ENCODE assay signal across 8 cellular contexts in genomic region chr20:2652724-2653510, GRCh38. TPM values are rescaled to one million over a fixed set of nuclear protein-coding genes. Genes with fewer than 3 reads are reported as not detected.
A peak's percentile ranks its signal among the peaks of the same experiment; 100 is the strongest.
DNase-seq lines count a peak whose midpoint lies in the region; ATAC-seq and TF ChIP-seq lines count a peak whose summit lies in the region.

No MANE protein-coding gene starts in this region.

- peaks cover 52% of the 10 kb centered on the region for H3K36me3 Mint-ChIP-seq in activated CD4-positive, alpha-beta T cell treated with anti-CD3 and anti-CD28 coated beads, Interleukin-2, amount 10 ng/mL, durations not matched to agents 24 days and 14 days (ENCODE audit: low read depth)
- peaks cover 41% of the 10 kb centered on the region for H3K36me3 Mint-ChIP-seq in nephron progenitor cell (ENCODE audit: low read depth)

- peak overlapping the region; percentile 94 for H3K4me3 Mint-ChIP-seq in activated CD4-positive, alpha-beta T cell treated with anti-CD3 and anti-CD28 coated beads, Interleukin-2, amount 10 ng/mL, durations not matched to agents 24 days and 14 days
- peak overlapping the region; percentile 89 for H3K4me3 Mint-ChIP-seq in nephron progenitor cell

- H3K4me1 ChIP-seq in HUES6 (ENCODE audit: control insufficient read depth, insufficient read depth, low read length) (0 out of 2 replicates have a peak, but pooled peaks cover 4% of the 10 kb centered on the region), aorta (ENCODE audit: control insufficient read depth in 1 of 2, insufficient read depth in 2 of 2, low read length in 2 of 2) (no peaks in the 10 kb centered on the region)

- peak overlapping the region; percentile 89 for H3K27ac Mint-ChIP-seq in activated CD4-positive, alpha-beta T cell treated with anti-CD3 and anti-CD28 coated beads, Interleukin-2, amount 10 ng/mL, durations not matched to agents 24 days and 14 days
- H3K27ac Mint-ChIP-seq in nephron progenitor cell: peak overlapping the region; percentile 85

- no peaks in the 10 kb centered on the region for H3K9me3 ChIP-seq in HUES6 (ENCODE audit: control insufficient read depth, insufficient read depth, low read depth, low read length)
- no peaks in the 10 kb centered on the region for H3K9me3 ChIP-seq in aorta (ENCODE audit: control insufficient read depth, low read length)

- H3K9me3 Mint-ChIP-seq in activated CD4-positive, alpha-beta T cell treated with anti-CD3 and anti-CD28 coated beads, Interleukin-2, amount 10 ng/mL, durations not matched to agents 24 days and 14 days: no peaks in the 10 kb centered on the region
- H3K9me3 Mint-ChIP-seq in nephron progenitor cell: no peaks in the 10 kb centered on the region

- ATAC-seq in GM21515 (IDR thresholded peaks at IDR 0.05; ENCODE audit: unreplicated experiment) (peak; percentile 34), aorta (ENCODE audit: low FRiP score) (peak; percentile 83)

- TF ChIP-seq CTCF in fibroblast of pulmonary artery (IDR thresholded peaks at IDR 0.05; ENCODE audit: low read length, missing control alignments) (no peak), nephron progenitor cell (IDR thresholded peaks at IDR 0.05) (no peak)

- H3K27me3 Mint-ChIP-seq in activated CD4-positive, alpha-beta T cell treated with anti-CD3 and anti-CD28 coated beads, Interleukin-2, amount 10 ng/mL, durations not matched to agents 24 days and 14 days: no peaks in the 10 kb centered on the region
- no peaks in the 10 kb centered on the region for H3K27me3 Mint-ChIP-seq in nephron progenitor cell (ENCODE audit: low read depth, poor library complexity)

- intact Hi-C loops in activated CD4-positive, alpha-beta T cell treated with anti-CD3 and anti-CD28 coated beads, Interleukin-2, amount 10 ng/mL, durations not matched to agents 24 days and 14 days (cut with micrococcal nuclease): loop anchor here (1.0 to 5.0 kb wide), 7 partner anchors 11 to 219 kb away; partner anchors contain the start of genes IDH3B, PCED1A, PTPRA and SNRPB
- intact Hi-C loops in aorta (cut with DNase I): loop anchor here (1.0 to 10.0 kb wide), 4 partner anchors 11 to 1328 kb away; partner anchors contain the start of genes IDH3B (in 1 of the 2), SDCBP2 (in 1 of the 2) and SNRPB (in 1 of the 2)

- H3K4me3 ChIP-seq in GM08714 (ENCODE audit: low read length): peak overlapping the region; percentile 88
- peak overlapping the region; percentile 78 for H3K4me3 ChIP-seq in HUES6 (ENCODE audit: low read depth, low read length)
- H3K4me3 ChIP-seq in fibroblast of pulmonary artery (replicated peaks; ENCODE audit: low read depth, low read length): peak overlapping the region; percentile 97
- peak overlapping the region; percentile 20 to 60 for H3K4me3 ChIP-seq in aorta (ENCODE audit: low read length in 2 of 2)

- 0% methylated on average over 55 to 56 of the region's 56 CpGs for WGBS in aorta, 2 donors

- peak overlapping the region; percentile 98 for H3K27ac ChIP-seq in HUES6 (ENCODE audit: low read depth, low read length)
- peak overlapping the region in 1 of 2 donors; percentile 67 for H3K27ac ChIP-seq in aorta (ENCODE audit: low read depth in 1 of 2, low read length in 2 of 2)

- H3K9ac ChIP-seq in HUES6 (ENCODE audit: low read length): peak overlapping the region; percentile 96

- H3K27me3 ChIP-seq in HUES6 (ENCODE audit: control insufficient read depth, insufficient read depth, low read length) (no peaks in the 10 kb centered on the region), aorta (ENCODE audit: control insufficient read depth in 1 of 2, insufficient read depth in 2 of 2, low read length in 1 of 2) (peaks cover 0 to 2% of the 10 kb centered on the region in 2 donors)

- H3K36me3 ChIP-seq in HUES6 (ENCODE audit: control insufficient read depth, insufficient read depth, low read length) (peaks cover 50% of the 10 kb centered on the region), aorta (ENCODE audit: control insufficient read depth in 1 of 2, insufficient read depth in 2 of 2, low read length in 1 of 2) (peaks cover 0 to 9% of the 10 kb centered on the region in 2 donors)

- DNase-seq in activated CD4-positive, alpha-beta T cell treated with anti-CD3 and anti-CD28 coated beads, Interleukin-2, amount 10 ng/mL, durations not matched to agents 24 days and 14 days: peak; percentile 74
- DNase-seq in fibroblast of pulmonary artery (ENCODE audit: low read depth) (peak; percentile 7), nephron progenitor cell (no peak), aorta (peak in 1 of 2 donors; percentile 63), mucosa of gallbladder (ENCODE audit: low spot score) (no peak)

- peaks cover 32% of the 10 kb centered on the region for H3K4me1 Mint-ChIP-seq in activated CD4-positive, alpha-beta T cell treated with anti-CD3 and anti-CD28 coated beads, Interleukin-2, amount 10 ng/mL, durations not matched to agents 24 days and 14 days
- peaks cover 29% of the 10 kb centered on the region for H3K4me1 Mint-ChIP-seq in nephron progenitor cell

RNA-seq across cellular contexts. Expression of gene NOP56, which starts 0.5 kb away (rescaled TPM):
- 884 and 899 TPM in 2 replicates for total RNA-seq in activated CD4-positive, alpha-beta T cell treated with anti-CD3 and anti-CD28 coated beads, Interleukin-2, amount 10 ng/mL, durations not matched to agents 24 days and 14 days
- total RNA-seq in aorta (10 to 100 TPM; 81.6 to 88.3 TPM), mucosa of gallbladder (82.9 TPM)
- 100 to 1,000 TPM in 1 of 2 donors, 10 to 100 TPM in 1; 46.8 to 138 TPM for polyA plus RNA-seq in aorta

RNA-seq across cellular contexts. Expression of gene IDH3B, which starts 11.1 kb away (rescaled TPM):
- total RNA-seq in activated CD4-positive, alpha-beta T cell treated with anti-CD3 and anti-CD28 coated beads, Interleukin-2, amount 10 ng/mL, durations not matched to agents 24 days and 14 days: 121 and 127 TPM in 2 replicates
- total RNA-seq in aorta (10 to 100 TPM; 51.4 to 63.1 TPM), mucosa of gallbladder (81.0 TPM)
- polyA plus RNA-seq in aorta: 100 to 1,000 TPM in 1 of 2 donors, 10 to 100 TPM in 1; 55.3 to 104 TPM

RNA-seq across cellular contexts. Expression of gene EBF4, which starts 39.7 kb away (rescaled TPM):
- 7.3 and 7.6 TPM in 2 replicates for total RNA-seq in activated CD4-positive, alpha-beta T cell treated with anti-CD3 and anti-CD28 coated beads, Interleukin-2, amount 10 ng/mL, durations not matched to agents 24 days and 14 days
- 10 to 100 TPM; 16.7 to 19.9 TPM for total RNA-seq in aorta
- polyA plus RNA-seq in aorta: 10 to 100 TPM; 10.8 to 30.3 TPM
- total RNA-seq in mucosa of gallbladder: 12.7 TPM

Comparison
In these comparisons a context has a peak if more than half of its experiments do, and no peak if none do; other contexts are left out.
1. H3K4me3 ChIP-seq: peak in every context shown above with its lines; median percentile 97 in fibroblast of pulmonary artery; 88 in GM08714; 78 in HUES6; 40 in aorta.
2. DNase-seq: peak in activated CD4-positive, alpha-beta T cell treated with anti-CD3 and anti-CD28 coated beads, Interleukin-2, amount 10 ng/mL, durations not matched to agents 24 days and 14 days (single experiment) and fibroblast of pulmonary artery (single experiment); none in nephron progenitor cell (single experiment) and mucosa of gallbladder (single experiment).